In the genomic region with DNA sequence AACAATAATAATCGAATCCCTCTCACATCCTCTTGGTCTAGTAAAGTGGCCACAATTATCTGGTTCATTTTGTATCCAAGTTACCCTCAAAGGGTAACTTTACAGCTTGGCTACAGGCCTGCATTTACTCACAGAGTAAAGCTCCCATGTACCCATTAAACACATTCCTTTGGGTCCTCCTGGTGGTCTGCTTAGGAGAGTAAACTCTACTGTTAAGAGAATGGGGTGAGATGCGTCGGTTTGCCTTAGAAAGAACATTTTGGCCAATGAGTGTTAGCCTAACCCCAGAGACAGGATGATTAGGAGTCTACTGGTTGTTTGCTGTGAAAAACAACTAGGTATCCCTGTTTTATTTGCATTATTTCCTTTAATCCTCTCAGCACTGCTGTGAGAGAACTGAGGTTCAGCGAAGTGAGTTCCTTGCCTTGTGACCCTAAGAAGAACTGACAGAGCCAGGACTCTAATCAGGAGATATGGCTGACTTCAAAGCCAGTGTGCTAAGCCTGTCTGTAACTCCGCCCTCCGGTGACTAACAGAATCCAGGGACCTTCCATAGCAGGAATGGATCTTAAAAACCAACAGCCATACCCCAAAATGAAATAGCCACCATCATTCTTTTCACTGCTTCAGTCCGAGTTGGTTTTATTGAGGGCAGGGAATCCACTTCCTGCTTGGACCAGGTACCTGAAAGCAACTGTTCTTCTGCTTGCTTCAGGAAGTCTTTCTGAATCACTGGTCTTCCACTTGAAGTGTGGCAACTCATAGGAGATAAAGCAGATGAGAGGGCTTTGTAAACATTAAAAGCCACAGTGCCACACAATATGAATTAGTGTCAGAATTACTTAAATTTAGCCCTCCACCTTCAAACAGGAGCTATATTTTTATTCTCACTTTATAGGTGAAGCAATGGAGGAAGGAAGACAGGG, we compare ENCODE assay signal across 15 cellular contexts.
"Had no signal": no experiment of that assay in that cellular context is flagged by ENCODE, and none has a peak within 500 bp of the region (broad histone marks: within the 10 kb centered on the region; RNA-seq: fewer than 3 reads in every experiment).

No MANE protein-coding gene starts in this region.

- DNase-seq: activated naive CD8-positive, alpha-beta T cell treated with anti-CD3 and anti-CD28 coated beads for 36 hours; brain microvascular endothelial cell; effector memory CD4-positive, alpha-beta T cell; head of caudate nucleus; left colon; naive thymus-derived CD4-positive, alpha-beta T cell; posterior cingulate gyrus; retina; stimulated activated CD4-positive, alpha-beta T cell treated with anti-CD3 and anti-CD28 coated beads, Interleukin-4, amount 100 ng/mL, for 1 hour; stimulated activated naive CD4-positive, alpha-beta T cell had no signal

- H3K27me3 ChIP-seq: brain microvascular endothelial cell, neutrophil, tibial nerve, vagina had no signal

- H3K4me3 ChIP-seq: lung, tibial nerve, vagina had no signal

- H3K27ac ChIP-seq: brain microvascular endothelial cell, neutrophil, tibial nerve, vagina had no signal

- H3K4me1 ChIP-seq: tibial nerve, vagina had no signal

- ATAC-seq: activated CD4-positive, CD25-positive, alpha-beta regulatory T cell treated with anti-CD3 and anti-CD28 coated beads, Interleukin-2, amount 50 U/mL, for 24 hours; left colon; naive thymus-derived CD4-positive, alpha-beta T cell had no signal

- H3K9me3 ChIP-seq: neutrophil, vagina had no signal

- H3K36me3 ChIP-seq: brain microvascular endothelial cell, neutrophil, tibial nerve, vagina had no signal
